14 cellular contexts compared by ENCODE assay signal in the genomic region with DNA sequence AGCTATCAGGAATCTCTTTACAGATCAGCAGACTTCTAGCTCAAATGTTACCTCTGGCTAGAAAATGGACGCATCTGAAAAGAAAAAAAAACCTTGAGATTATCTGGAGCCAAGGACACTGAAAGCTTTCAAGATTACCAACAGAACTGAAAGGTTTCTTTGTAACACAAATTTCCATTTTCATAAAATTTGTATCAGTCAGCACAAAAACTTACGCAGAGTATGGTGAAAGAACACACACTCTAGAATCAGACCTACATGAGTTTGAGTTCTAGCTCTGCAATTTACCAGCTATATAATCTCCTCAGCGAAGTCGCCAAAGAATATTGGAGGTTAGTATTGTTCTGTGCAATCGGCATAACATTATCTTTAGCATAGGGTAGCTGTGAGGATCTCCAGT. TPM values are rescaled to one million over a fixed set of nuclear protein-coding genes. Genes with fewer than 3 reads are reported as not detected.
DNase-seq lines count a peak whose midpoint lies in the region; ATAC-seq, FAIRE-seq and TF ChIP-seq lines count a peak whose summit lies in the region.
"Had no signal": no experiment of that assay in that cellular context is flagged by ENCODE, and none has a peak within 500 bp of the region (broad histone marks: within the 10 kb centered on the region; RNA-seq: fewer than 3 reads in every experiment).

No MANE protein-coding gene starts in this region.

- peaks cover 55% of the 10 kb centered on the region for H3K4me1 Mint-ChIP-seq in activated naive CD4-positive, alpha-beta T cell treated with anti-CD3 and anti-CD28 coated beads, Interleukin-2, amount 50 U/mL, for 24 hours

- H3K79me2 ChIP-seq in OCI-LY3 (ENCODE audit: low read length), result peaks cover 62% of the 10 kb centered on the region
- peaks cover 66% of the 10 kb centered on the region for H3K79me2 ChIP-seq in K562 (ENCODE audit: control insufficient read depth, insufficient read depth, low read length)

- TF ChIP-seq EP300 in K562 (IDR thresholded peaks at IDR 0.05; ENCODE audit: low read length), result no peak

- no peak for TF ChIP-seq POLR2A in K562 (conservative IDR thresholded peaks at IDR 0.05)
- no peak for TF ChIP-seq POLR2A in vagina (IDR thresholded peaks at IDR 0.05)

- peak; percentile 11 for FAIRE-seq in K562 (lab: Jason Lieb, UNC)

- in situ Hi-C loops in K562 (cut with MboI), result no loop called here

- CTCF ChIA-PET in K562 (lab: Yijun Ruan, JAX; ENCODE audit: low intra/inter-chr PET ratio), result no interaction called here

- H3K27me3 Mint-ChIP-seq in activated naive CD4-positive, alpha-beta T cell treated with anti-CD3 and anti-CD28 coated beads, Interleukin-2, amount 50 U/mL, for 24 hours, result no peaks in the 10 kb centered on the region

- no peaks in the 10 kb centered on the region for H3K36me3 ChIP-seq in OCI-LY3 (replicated peaks; ENCODE audit: low read depth, low read length)
- no peaks in the 10 kb centered on the region; the same call in 2 of the 3 replicates for H3K36me3 ChIP-seq in K562 (ENCODE audit: control insufficient read depth, insufficient read depth, low read length)
- no peaks in the 10 kb centered on the region for H3K36me3 ChIP-seq in thoracic aorta
- H3K36me3 ChIP-seq in vagina, result no peaks in the 10 kb centered on the region

- H4K20me1 ChIP-seq in OCI-LY3 (ENCODE audit: insufficient read depth, low read length), result peaks cover 13% of the 10 kb centered on the region
- H4K20me1 ChIP-seq in K562 (replicated peaks; ENCODE audit: control insufficient read depth, insufficient read depth, low read length), result no peaks in the 10 kb centered on the region

- WGBS in K562 (ENCODE audit: insufficient coverage, low coverage, missing lambda C conversion rate), result 7% methylated on average over 4 of the region's 5 CpGs

- no peak overlapping the region for H3K27ac ChIP-seq in OCI-LY3 (ENCODE audit: low read length)
- H3K27ac ChIP-seq in K562 (ENCODE audit: extremely low read depth, low read depth, low read length), result peak overlapping the region; percentile 65
- H3K27ac ChIP-seq in thoracic aorta, result no peak overlapping the region
- no peak overlapping the region for H3K27ac ChIP-seq in vagina
- H3K27ac ChIP-seq: epithelial cell of prostate had no signal

- no TSS peak for BruUV-seq in K562 (replicated peaks; lab: Mats Ljungman, UMichigan)

- H3K9me1 ChIP-seq in K562 (ENCODE audit: control insufficient read depth, insufficient read depth, low read length), result no peaks in the 10 kb centered on the region

- H3K4me2 ChIP-seq in OCI-LY3 (ENCODE audit: low read length) (peak overlapping the region; percentile 80), K562 (ENCODE audit: insufficient read depth, low read length) (peak overlapping the region; percentile 93)

- no peak for ATAC-seq in K562
- ATAC-seq in thoracic aorta (ENCODE audit: insufficient number of reproducible peaks, low FRiP score, low read depth), result no peak
- ATAC-seq in HG03108 (IDR thresholded peaks at IDR 0.05; ENCODE audit: unreplicated experiment), result no peak

- no peaks in the 10 kb centered on the region for H3K27me3 ChIP-seq in OCI-LY3 (ENCODE audit: low read depth, low read length)
- H3K27me3 ChIP-seq in K562 (ENCODE audit: control insufficient read depth in 2 of 2, insufficient read depth in 2 of 2, low read length in 2 of 2), result no peaks in the 10 kb centered on the region
- no peaks in the 10 kb centered on the region for H3K27me3 ChIP-seq in thoracic aorta (replicated peaks; ENCODE audit: insufficient read depth)
- H3K27me3 ChIP-seq in vagina, result no peaks in the 10 kb centered on the region

- H3K9me3 ChIP-seq in OCI-LY3 (ENCODE audit: insufficient read depth, low read length) (no peaks in the 10 kb centered on the region), K562 (replicated peaks; ENCODE audit: control insufficient read depth, insufficient read depth, low read depth, low read length) (no peaks in the 10 kb centered on the region), thoracic aorta (no peaks in the 10 kb centered on the region), vagina (no peaks in the 10 kb centered on the region)

- DNase-seq in activated naive CD4-positive, alpha-beta T cell (lab: John Stamatoyannopoulos, UW), result no peak
- no peak for DNase-seq in K562 (ENCODE audit: extremely low read depth in 1 of 4, low spot score in 3 of 4)
- DNase-seq in thoracic aorta (ENCODE audit: low spot score), result no peak
- no peak for DNase-seq in vagina (ENCODE audit: extremely low spot score in 2 of 2)
- no peak for DNase-seq in NCI-H748 (lab: John Stamatoyannopoulos, UW; ENCODE audit: unreplicated experiment)
- DNase-seq: DMS53, H9, NCI-H187 treated with DMSO at 0.1 percent for 48 hours, NCI-H748 treated with DMSO at 0.1 percent for 48 hours, RPMI8226 had no signal

- H3K36me3 Mint-ChIP-seq in activated naive CD4-positive, alpha-beta T cell treated with anti-CD3 and anti-CD28 coated beads, Interleukin-2, amount 50 U/mL, for 24 hours, result peaks cover 4% of the 10 kb centered on the region

- peaks cover 14% of the 10 kb centered on the region for H3K4me1 ChIP-seq in OCI-LY3 (ENCODE audit: low read length)
- H3K4me1 ChIP-seq in K562 (replicated peaks in 1 of 2; ENCODE audit: control insufficient read depth in 2 of 2, insufficient read depth in 2 of 2, low read length in 2 of 2), result peaks cover 5 to 42% of the 10 kb centered on the region in 2 experiments; a peak in 3 of 5 replicates
- H3K4me1 ChIP-seq in thoracic aorta (ENCODE audit: control insufficient read depth in 1 of 2, low read depth in 2 of 2), result peaks cover 0 to 6% of the 10 kb centered on the region in 2 donors
- H3K4me1 ChIP-seq in vagina, result peaks cover 10% of the 10 kb centered on the region

- TF ChIP-seq RAD21 in K562 (CRISPR knock-in tag; conservative IDR thresholded peaks at IDR 0.05 in 1 of 2, IDR thresholded peaks at IDR 0.05 in 1 of 2), result no peak

- H2AFZ ChIP-seq in OCI-LY3 (ENCODE audit: low read depth, low read length), result no peak overlapping the region
- peak overlapping the region; percentile 54; the same call in 1 of the 2 replicates for H2AFZ ChIP-seq in K562 (ENCODE audit: low read depth, low read length)

- peak overlapping the region; percentile 91 for H3K4me3 Mint-ChIP-seq in activated naive CD4-positive, alpha-beta T cell treated with anti-CD3 and anti-CD28 coated beads, Interleukin-2, amount 50 U/mL, for 24 hours

- H3K27ac Mint-ChIP-seq in activated naive CD4-positive, alpha-beta T cell treated with anti-CD3 and anti-CD28 coated beads, Interleukin-2, amount 50 U/mL, for 24 hours, result peak overlapping the region; percentile 89
- H3K27ac Mint-ChIP-seq: H9 had no signal

- intact Hi-C loops in K562 (cut with micrococcal nuclease) (loop anchor here (10.0 kb wide), 1 partner anchor 232 kb away; a partner anchor contains a TSS), vagina (cut with DNase I) (no loop called here)

- H3K9ac ChIP-seq in OCI-LY3 (ENCODE audit: low read length) (peak overlapping the region; percentile 88), K562 (ENCODE audit: insufficient read depth in 1 of 2, low read depth in 2 of 2, low read length in 2 of 2) (peak overlapping the region in 1 of 2 experiments; percentile 77; a peak in 2 of 4 replicates)

- no peaks in the 10 kb centered on the region for H3K9me3 Mint-ChIP-seq in activated naive CD4-positive, alpha-beta T cell treated with anti-CD3 and anti-CD28 coated beads, Interleukin-2, amount 50 U/mL, for 24 hours

- TF ChIP-seq CTCF in OCI-LY3 (IDR thresholded peaks at IDR 0.05; ENCODE audit: low read depth, low read length) (no peak), K562 (IDR thresholded peaks at IDR 0.05 in 2 of 3, conservative IDR thresholded peaks at IDR 0.05 in 1 of 3; ENCODE audit: insufficient read depth in 2 of 3, low read depth in 1 of 3, low read length in 3 of 3) (no peak), thoracic aorta (IDR thresholded peaks at IDR 0.05) (no peak), vagina (IDR thresholded peaks at IDR 0.05) (no peak)

- peak overlapping the region; percentile 96 for H3K4me3 ChIP-seq in OCI-LY3 (ENCODE audit: low read length)
- H3K4me3 ChIP-seq in K562, result peak overlapping the region; percentile 86
- H3K4me3 ChIP-seq in thoracic aorta, result peak overlapping the region; percentile 83
- no peak overlapping the region for H3K4me3 ChIP-seq in vagina

- POLR2A ChIA-PET in K562 (lab: Yijun Ruan, JAX), result interaction anchor here (0.8 to 1.2 kb wide), 4 partner anchors 10 to 20 kb away, joined by 3 read pairs; no protein-coding TSS in a partner anchor

TF ChIP-seq in K562, 482 proteins besides CTCF, POLR2A, EP300 and RAD21 (continues in another document):
- no peak for TF ChIP-seq ZNF41 (CRISPR knock-in tag; conservative IDR thresholded peaks at IDR 0.05)
- no peak for TF ChIP-seq MIER1 (IDR thresholded peaks at IDR 0.05; ENCODE audit: low read depth)
- peak; percentile 83 for TF ChIP-seq C11orf30 (IDR thresholded peaks at IDR 0.05; ENCODE audit: low read depth)
- TF ChIP-seq ILK (tag; IDR thresholded peaks at IDR 0.05; ENCODE audit: borderline replicate concordance, low read depth), result no peak
- peak; percentile 69 for TF ChIP-seq MAFK (IDR thresholded peaks at IDR 0.05; ENCODE audit: low read length)

RNA-seq across cellular contexts. Expression of a gene that starts 1.8 kb away (rescaled TPM):
- total RNA-seq in K562 (2011; cell fraction: chromatin; rRNA removed; ENCODE audit: low replicate concordance), result 10.2 and 30.3 TPM in 2 replicates
- 4.5 and 7.9 TPM in 2 replicates for total RNA-seq in K562 (2011; cell fraction: nucleolus; rRNA removed)
- total RNA-seq in K562 (2011; cell fraction: nucleoplasm; rRNA removed), result 11.4 and 20.8 TPM in 2 replicates
- total RNA-seq in K562 (2014; rRNA removed) (10.9 and 18.9 TPM in 2 replicates), K562 (2014; rRNA removed; fragmentation: Illumina TruSeq; extraction: Trizol) (15.5 and 16.2 TPM in 2 replicates), K562 (2015; rRNA removed; fragmentation: Illumina TruSeq; extraction: Trizol) (12.7 and 15.4 TPM in 2 replicates), K562 (2021) (14.8 and 18.8 TPM in 2 replicates), thoracic aorta (10 to 100 TPM; 34.8 to 40.6 TPM), vagina (18.4 TPM)
- polyA plus RNA-seq in K562 (2011; rRNA removed) (20.1 and 31.1 TPM in 2 replicates), K562 (2014; fragmentation: Illumina TruSeq; extraction: Trizol) (20.0 and 23.2 TPM in 2 replicates), K562 (2014; fragmentation: Nextera tagmentation; extraction: Ambion mirVana) (1 to 10 TPM; 2.4 to 3.5 TPM), K562 (2014; rRNA removed) (14.8 and 15.6 TPM in 2 replicates)
- polyA plus RNA-seq in K562 (2011; cell fraction: cytosol; rRNA removed), result 16.4 and 20.3 TPM in 2 replicates
- 23.1 and 24.9 TPM in 2 replicates for polyA plus RNA-seq in K562 (2011; cell fraction: nucleus; rRNA removed)
- polyA plus RNA-seq in K562 (2012), result 15.7 and 19.2 TPM in 2 replicates
- 32.2 and 50.1 TPM in 2 replicates for polyA minus RNA-seq in K562 (2011; rRNA and poly(A)+ RNA removed)
- polyA minus RNA-seq in K562 (2011; cell fraction: cytosol; rRNA and poly(A)+ RNA removed), result 8.7 and 14.2 TPM in 2 replicates
- 14.0 and 16.4 TPM in 2 replicates for polyA minus RNA-seq in K562 (2011; cell fraction: nucleus; rRNA and poly(A)+ RNA removed)

Comparison
In these comparisons a context has a peak if more than half of its experiments do, and no peak if none do; other contexts are left out.
1. H3K4me3 ChIP-seq: peak in OCI-LY3 (single experiment), K562 (single experiment) and thoracic aorta (single experiment); none in vagina (0 of 2).